11 cellular contexts compared by ENCODE assay signal in genomic region chr13:51825165-51825592, GRCh38. TPM values are rescaled to one million over a fixed set of nuclear protein-coding genes. Genes with fewer than 3 reads are reported as not detected.
DNase-seq lines count a peak whose midpoint lies in the region; ATAC-seq, FAIRE-seq and TF ChIP-seq lines count a peak whose summit lies in the region.
"Had no signal": no experiment of that assay in that cellular context is flagged by ENCODE, and none has a peak within 500 bp of the region (broad histone marks: within the 10 kb centered on the region; RNA-seq: fewer than 3 reads in every experiment).

No MANE protein-coding gene starts in this region.

- no peaks in the 10 kb centered on the region for H3K9me3 ChIP-seq in right lobe of liver
- no peaks in the 10 kb centered on the region for H3K9me3 ChIP-seq in HepG2 (ENCODE audit: low read length)
- H3K9me3 ChIP-seq in T-helper 17 cell (ENCODE audit: control insufficient read depth, low read length, poor library complexity, severe bottlenecking), result no peaks in the 10 kb centered on the region
- no peaks in the 10 kb centered on the region for H3K9me3 ChIP-seq in uterus
- H3K9me3 ChIP-seq: testis had no signal

- in situ Hi-C loops in HepG2 (cut with HindIII; ENCODE audit: extremely low pct_ligation_motif_present, low pct_unique_long_range_greater_than_20kb), result no loop called here

- no peak overlapping the region for H3K9ac ChIP-seq in HepG2 (ENCODE audit: insufficient read depth, low read depth, low read length)

- no peak for TF ChIP-seq POLR2A in right lobe of liver (IDR thresholded peaks at IDR 0.05)
- TF ChIP-seq POLR2A in HepG2 (IDR thresholded peaks at IDR 0.05; ENCODE audit: insufficient read depth in 1 of 2, low read depth in 2 of 2, low read length in 2 of 2), result no peak
- no peak for TF ChIP-seq POLR2A in uterus (IDR thresholded peaks at IDR 0.05)

- intact Hi-C loops in right lobe of liver (cut with DNase I) (no loop called here), HepG2 (cut with micrococcal nuclease; ENCODE audit: unreplicated experiment) (no loop called here), Right ventricle myocardium superior (cut with DNase I) (no loop called here), uterus (cut with DNase I; ENCODE audit: low total_unique reads) (no loop called here)

- no peak for TF ChIP-seq CTCF in right lobe of liver (IDR thresholded peaks at IDR 0.05)
- no peak for TF ChIP-seq CTCF in HepG2 (CRISPR knock-in tag; IDR thresholded peaks at IDR 0.05)
- TF ChIP-seq CTCF in uterus (IDR thresholded peaks at IDR 0.05), result no peak

- H3K4me1 ChIP-seq in right lobe of liver, result no peaks in the 10 kb centered on the region
- no peaks in the 10 kb centered on the region for H3K4me1 ChIP-seq in HepG2 (ENCODE audit: insufficient read depth, low read length)
- H3K4me1 ChIP-seq in uterus, result no peaks in the 10 kb centered on the region

- TF ChIP-seq EP300 in HepG2 (IDR thresholded peaks at IDR 0.05; ENCODE audit: low read depth in 2 of 2, low read length in 2 of 2) (no peak), HepG2 (CRISPR knock-in tag; IDR thresholded peaks at IDR 0.05; ENCODE audit: borderline replicate concordance) (no peak)

- 76% methylated on average over 2 of the region's 2 CpGs for WGBS in right lobe of liver (ENCODE audit: insufficient coverage, low coverage, low lambda C conversion rate, missing lambda C conversion rate)
- 79% methylated on average over 2 of the region's 2 CpGs for WGBS in HepG2 (ENCODE audit: low lambda C conversion rate)

- H3K4me3 ChIP-seq in right lobe of liver (no peak overlapping the region), HepG2 (replicated peaks in 1 of 3; ENCODE audit: insufficient read depth in 1 of 3, low read depth in 2 of 3, low read length in 3 of 3) (no peak overlapping the region), uterus (no peak overlapping the region)
- H3K4me3 ChIP-seq: dorsolateral prefrontal cortex, testis had no signal

- H2AFZ ChIP-seq in HepG2 (ENCODE audit: low read length), result no peak overlapping the region

- H3K4me2 ChIP-seq in HepG2 (ENCODE audit: low read depth, low read length), result no peak overlapping the region

- peaks cover 3% of the 10 kb centered on the region for H3K36me3 Mint-ChIP-seq in T-helper 17 cell (ENCODE audit: low read depth)

- CTCF ChIA-PET in HepG2 (lab: Yijun Ruan, JAX; ENCODE audit: low intra/inter-chr PET ratio, low total read pairs), result no interaction called here

- H3K27ac Mint-ChIP-seq in T-helper 17 cell, result peak overlapping the region; percentile 98

- no peaks in the 10 kb centered on the region for H3K27me3 Mint-ChIP-seq in T-helper 17 cell

- H3K4me1 Mint-ChIP-seq in T-helper 17 cell, result peaks cover 55% of the 10 kb centered on the region

- no peak for TF ChIP-seq RAD21 in HepG2 (CRISPR knock-in tag; IDR thresholded peaks at IDR 0.05)

- ATAC-seq in right lobe of liver (peak in 3 of 4 donors; percentile 16 to 53 (median 48)), HepG2 (no peak), T-helper 17 cell (peak; percentile 74), Right ventricle myocardium superior (ENCODE audit: poor library complexity) (peak; percentile 43), HG03095 (IDR thresholded peaks at IDR 0.05; ENCODE audit: unreplicated experiment) (no peak)

- no peaks in the 10 kb centered on the region for H3K79me2 ChIP-seq in HepG2 (ENCODE audit: insufficient read depth, low read length)

- no peak for FAIRE-seq in HepG2 (lab: Jason Lieb, UNC)

- POLR2A ChIA-PET in HepG2 (lab: Yijun Ruan, JAX), result no interaction called here

- no TSS peak for BruUV-seq in HepG2 (replicated peaks; lab: Mats Ljungman, UMichigan)

- H3K36me3 ChIP-seq in right lobe of liver (no peaks in the 10 kb centered on the region), HepG2 (replicated peaks in 1 of 2; ENCODE audit: control insufficient read depth in 1 of 2, insufficient read depth in 2 of 2, low read length in 2 of 2) (no peaks in the 10 kb centered on the region), uterus (no peaks in the 10 kb centered on the region)

- H3K4me3 Mint-ChIP-seq in T-helper 17 cell, result peak overlapping the region; percentile 91

- DNase-seq in right lobe of liver (no peak), HepG2 (ENCODE audit: low spot score) (no peak), T-helper 17 cell (no peak), Right ventricle myocardium superior (no peak), uterus (peak in 1 of 2 donors; percentile 38), NCI-H1694 (lab: John Stamatoyannopoulos, UW) (no peak), cerebellum (ENCODE audit: low spot score) (no peak)
- DNase-seq: dorsolateral prefrontal cortex, NCI-H226, testis had no signal

- no peaks in the 10 kb centered on the region for H4K20me1 ChIP-seq in HepG2 (ENCODE audit: insufficient read depth, low read length)

- H3K27ac ChIP-seq in right lobe of liver (peak overlapping the region in 1 of 3 donors; percentile 16), HepG2 (ENCODE audit: extremely low read length, insufficient read depth, low read length) (no peak overlapping the region), uterus (peak overlapping the region; percentile 63 to 69)
- H3K27ac ChIP-seq: testis had no signal

- H3K27me3 ChIP-seq in right lobe of liver (no peaks in the 10 kb centered on the region), HepG2 (ENCODE audit: control insufficient read depth in 1 of 2, insufficient read depth in 2 of 2, low read length in 2 of 2) (no peaks in the 10 kb centered on the region), uterus (no peaks in the 10 kb centered on the region)
- H3K27me3 ChIP-seq: dorsolateral prefrontal cortex, testis had no signal

RNA-seq across cellular contexts. Expression of gene TMEM272, which starts 19.8 kb away (rescaled TPM):
- under 1 TPM in 5 of 6 experiments, not detected in 1; 0.06 to 0.53 (median 0.33) TPM for total RNA-seq in right lobe of liver
- 0.18 and 0.62 TPM in 2 replicates for total RNA-seq in HepG2 (2016; rRNA removed; fragmentation: Illumina TruSeq; extraction: Trizol)
- not detected in 2 replicates for total RNA-seq in HepG2 (2016; cell fraction: cytosol; rRNA removed; fragmentation: Illumina TruSeq; extraction: Trizol; ENCODE audit: low read depth)
- 0.07 and 0.58 TPM in 2 replicates for total RNA-seq in HepG2 (2016; cell fraction: insoluble cytoplasmic fraction; rRNA removed; fragmentation: Illumina TruSeq; extraction: Trizol)
- 0.03 and 0.37 TPM in 2 replicates for total RNA-seq in HepG2 (2016; cell fraction: membrane; rRNA removed; fragmentation: Illumina TruSeq; extraction: Trizol)
- 2.0 and 2.1 TPM in 2 replicates for total RNA-seq in HepG2 (2016; cell fraction: nucleus; rRNA removed; fragmentation: Illumina TruSeq; extraction: Trizol)
- 0.37 and 0.52 TPM in 2 replicates for polyA plus RNA-seq in HepG2 (2011; rRNA removed)
- polyA plus RNA-seq in HepG2 (2011; cell fraction: cytosol; rRNA removed), result 0.07 and 0.09 TPM in 2 replicates
- 1.9 and 2.3 TPM in 2 replicates for polyA plus RNA-seq in HepG2 (2011; cell fraction: nucleus; rRNA removed)
- 0.20 and 0.34 TPM in 2 replicates for polyA plus RNA-seq in HepG2 (2012)
- polyA plus RNA-seq in HepG2 (2016; cell fraction: cytosol; fragmentation: Illumina TruSeq; extraction: Trizol; ENCODE audit: low read depth), result 0.03 TPM in 1 of 2 replicates, not detected in the other
- polyA plus RNA-seq in HepG2 (2016; cell fraction: insoluble cytoplasmic fraction; fragmentation: Illumina TruSeq; extraction: Trizol; ENCODE audit: low read depth), result 0.17 and 0.24 TPM in 2 replicates
- 0.03 TPM in 1 of 2 replicates, not detected in the other for polyA plus RNA-seq in HepG2 (2016; cell fraction: membrane; fragmentation: Illumina TruSeq; extraction: Trizol; ENCODE audit: low read depth)
- 2.5 and 3.1 TPM in 2 replicates for polyA plus RNA-seq in HepG2 (2016; cell fraction: nucleus; fragmentation: Illumina TruSeq; extraction: Trizol; ENCODE audit: insufficient read depth, low read depth)
- 1.3 TPM in 1 of 2 replicates, not detected in the other for polyA minus RNA-seq in HepG2 (2011; rRNA and poly(A)+ RNA removed; ENCODE audit: low replicate concordance)
- not detected in 2 replicates for polyA minus RNA-seq in HepG2 (2011; cell fraction: cytosol; rRNA and poly(A)+ RNA removed)
- 2.7 and 3.2 TPM in 2 replicates for polyA minus RNA-seq in HepG2 (2011; cell fraction: nucleus; rRNA and poly(A)+ RNA removed)
- 1 to 10 TPM; 1.3 to 1.7 TPM for total RNA-seq in T-helper 17 cell
- 0.38 TPM for total RNA-seq in Right ventricle myocardium superior
- under 1 TPM in 2 of 4 donors, not detected in 2; 0.14 to 0.52 TPM for total RNA-seq in uterus
- 1.2 TPM for total RNA-seq in cerebellum

RNA-seq across cellular contexts. Expression of gene DHRS12, which starts 21.2 kb away (rescaled TPM):
- 10 to 100 TPM; 10.2 to 17.6 (median 12.4) TPM for total RNA-seq in right lobe of liver
- 4.8 and 7.2 TPM in 2 replicates for total RNA-seq in HepG2 (2016; rRNA removed; fragmentation: Illumina TruSeq; extraction: Trizol)
- total RNA-seq in HepG2 (2016; cell fraction: cytosol; rRNA removed; fragmentation: Illumina TruSeq; extraction: Trizol; ENCODE audit: low read depth), result 8.8 and 10.5 TPM in 2 replicates
- 5.6 and 5.7 TPM in 2 replicates for total RNA-seq in HepG2 (2016; cell fraction: insoluble cytoplasmic fraction; rRNA removed; fragmentation: Illumina TruSeq; extraction: Trizol)
- 9.1 and 14.0 TPM in 2 replicates for total RNA-seq in HepG2 (2016; cell fraction: membrane; rRNA removed; fragmentation: Illumina TruSeq; extraction: Trizol)
- 6.7 TPM in 2 replicates for total RNA-seq in HepG2 (2016; cell fraction: nucleus; rRNA removed; fragmentation: Illumina TruSeq; extraction: Trizol)
- 8.4 and 12.7 TPM in 2 replicates for polyA plus RNA-seq in HepG2 (2011; rRNA removed)
- 7.3 and 8.0 TPM in 2 replicates for polyA plus RNA-seq in HepG2 (2011; cell fraction: cytosol; rRNA removed)
- polyA plus RNA-seq in HepG2 (2011; cell fraction: nucleus; rRNA removed), result 19.6 and 21.8 TPM in 2 replicates
- polyA plus RNA-seq in HepG2 (2012), result 10.8 and 12.0 TPM in 2 replicates
- 15.2 and 25.5 TPM in 2 replicates for polyA plus RNA-seq in HepG2 (2016; cell fraction: cytosol; fragmentation: Illumina TruSeq; extraction: Trizol; ENCODE audit: low read depth)
- 8.8 and 9.3 TPM in 2 replicates for polyA plus RNA-seq in HepG2 (2016; cell fraction: insoluble cytoplasmic fraction; fragmentation: Illumina TruSeq; extraction: Trizol; ENCODE audit: low read depth)
- 15.3 and 19.6 TPM in 2 replicates for polyA plus RNA-seq in HepG2 (2016; cell fraction: membrane; fragmentation: Illumina TruSeq; extraction: Trizol; ENCODE audit: low read depth)
- polyA plus RNA-seq in HepG2 (2016; cell fraction: nucleus; fragmentation: Illumina TruSeq; extraction: Trizol; ENCODE audit: insufficient read depth, low read depth), result 14.9 and 17.8 TPM in 2 replicates
- polyA minus RNA-seq in HepG2 (2011; rRNA and poly(A)+ RNA removed; ENCODE audit: low replicate concordance), result 0.89 and 5.4 TPM in 2 replicates
- polyA minus RNA-seq in HepG2 (2011; cell fraction: cytosol; rRNA and poly(A)+ RNA removed), result 2.5 and 5.0 TPM in 2 replicates
- 12.2 and 18.3 TPM in 2 replicates for polyA minus RNA-seq in HepG2 (2011; cell fraction: nucleus; rRNA and poly(A)+ RNA removed)
- total RNA-seq in T-helper 17 cell, result 10 to 100 TPM; 18.1 to 23.1 TPM
- total RNA-seq in Right ventricle myocardium superior, result 10.4 TPM
- 10 to 100 TPM in 1 of 4 donors, 1 to 10 TPM in 3; 5.4 to 18.8 (median 8.5) TPM for total RNA-seq in uterus
- total RNA-seq in cerebellum, result 3.1 TPM

RNA-seq across cellular contexts. Expression of gene CCDC70, which starts 36.6 kb away (rescaled TPM):
- total RNA-seq in right lobe of liver, result not detected
- total RNA-seq in HepG2 (2016; rRNA removed; fragmentation: Illumina TruSeq; extraction: Trizol), result 0.13 TPM in 1 of 2 replicates, not detected in the other
- not detected in 2 replicates for total RNA-seq in HepG2 (2016; cell fraction: cytosol; rRNA removed; fragmentation: Illumina TruSeq; extraction: Trizol; ENCODE audit: low read depth)
- total RNA-seq in HepG2 (2016; cell fraction: insoluble cytoplasmic fraction; rRNA removed; fragmentation: Illumina TruSeq; extraction: Trizol), result not detected in 2 replicates
- not detected in 2 replicates for total RNA-seq in HepG2 (2016; cell fraction: membrane; rRNA removed; fragmentation: Illumina TruSeq; extraction: Trizol)
- not detected in 2 replicates for total RNA-seq in HepG2 (2016; cell fraction: nucleus; rRNA removed; fragmentation: Illumina TruSeq; extraction: Trizol)
- not detected in 2 replicates for polyA plus RNA-seq in HepG2 (2011; rRNA removed)
- polyA plus RNA-seq in HepG2 (2011; cell fraction: cytosol; rRNA removed), result 0.05 and 0.07 TPM in 2 replicates
- not detected in 2 replicates for polyA plus RNA-seq in HepG2 (2011; cell fraction: nucleus; rRNA removed)
- polyA plus RNA-seq in HepG2 (2012), result not detected in 2 replicates
- not detected in 2 replicates for polyA plus RNA-seq in HepG2 (2016; cell fraction: cytosol; fragmentation: Illumina TruSeq; extraction: Trizol; ENCODE audit: low read depth)
- not detected in 2 replicates for polyA plus RNA-seq in HepG2 (2016; cell fraction: insoluble cytoplasmic fraction; fragmentation: Illumina TruSeq; extraction: Trizol; ENCODE audit: low read depth)
- polyA plus RNA-seq in HepG2 (2016; cell fraction: membrane; fragmentation: Illumina TruSeq; extraction: Trizol; ENCODE audit: low read depth), result not detected in 2 replicates
- polyA plus RNA-seq in HepG2 (2016; cell fraction: nucleus; fragmentation: Illumina TruSeq; extraction: Trizol; ENCODE audit: insufficient read depth, low read depth), result not detected in 2 replicates
- polyA minus RNA-seq in HepG2 (2011; rRNA and poly(A)+ RNA removed; ENCODE audit: low replicate concordance), result 0.64 TPM in 1 of 2 replicates, not detected in the other
- polyA minus RNA-seq in HepG2 (2011; cell fraction: cytosol; rRNA and poly(A)+ RNA removed), result not detected in 2 replicates
- polyA minus RNA-seq in HepG2 (2011; cell fraction: nucleus; rRNA and poly(A)+ RNA removed), result not detected in 2 replicates
- total RNA-seq in T-helper 17 cell, result not detected
- not detected for total RNA-seq in Right ventricle myocardium superior
- not detected for total RNA-seq in uterus
- not detected for total RNA-seq in cerebellum
- total RNA-seq: dorsolateral prefrontal cortex had no signal

Comparison
In these comparisons a context has a peak if more than half of its experiments do, and no peak if none do; other contexts are left out.
1. ATAC-seq: peak in right lobe of liver (3 of 4), T-helper 17 cell (single experiment) and Right ventricle myocardium superior (single experiment); none in HepG2 (single experiment) and HG03095 (single experiment).